9 cellular contexts compared by ENCODE assay signal in genomic region chr7:45890902-45891461, GRCh38. TPM values are rescaled to one million over a fixed set of nuclear protein-coding genes. Genes with fewer than 3 reads are reported as not detected.
DNase-seq lines count a peak whose midpoint lies in the region; ATAC-seq, FAIRE-seq and TF ChIP-seq lines count a peak whose summit lies in the region.
"Had no signal": no experiment of that assay in that cellular context is flagged by ENCODE, and none has a peak within 500 bp of the region (broad histone marks: within the 10 kb centered on the region; RNA-seq: fewer than 3 reads in every experiment).

No MANE protein-coding gene starts in this region.

- TF ChIP-seq CTCF in GM13977 (IDR thresholded peaks at IDR 0.05; ENCODE audit: extremely low read depth, insufficient read depth, missing control alignments) (peak; percentile 55), Peyer's patch (IDR thresholded peaks at IDR 0.05) (peak in 5 of 6 experiments; percentile 18 to 68 (median 63)), esophagus squamous epithelium (IDR thresholded peaks at IDR 0.05) (peak in 4 of 6 experiments; percentile 24 to 68 (median 54))

- no peaks in the 10 kb centered on the region for H3K9me3 ChIP-seq in Peyer's patch
- no peaks in the 10 kb centered on the region for H3K9me3 ChIP-seq in esophagus squamous epithelium
- no peaks in the 10 kb centered on the region for H3K9me3 ChIP-seq in small intestine (ENCODE audit: control insufficient read depth, low read depth)

- DNase-seq in AML-193 (lab: John Stamatoyannopoulos, UW) (peak; percentile 2 to 9), GM13977 (ENCODE audit: low spot score) (no peak), Peyer's patch (no peak), esophagus squamous epithelium (lab: John Stamatoyannopoulos, UW) (no peak), small intestine (peak; percentile 31)
- no peak for DNase-seq in stimulated activated CD4-positive, alpha-beta T cell treated with anti-CD3 and anti-CD28 coated beads, Interleukin-2, amount 100 ng/mL, for 48 hours
- no peak for DNase-seq in activated naive CD4-positive, alpha-beta T cell treated with anti-CD3 and anti-CD28 coated beads, Interleukin-2, amount 50 U/mL, for 16 hours

- H3K27ac ChIP-seq in Peyer's patch (no peak overlapping the region), esophagus squamous epithelium (no peak overlapping the region), small intestine (ENCODE audit: low read depth in 1 of 2, low read length in 1 of 2) (no peak overlapping the region)

- H3K36me3 ChIP-seq in Peyer's patch = no peaks in the 10 kb centered on the region
- no peaks in the 10 kb centered on the region for H3K36me3 ChIP-seq in esophagus squamous epithelium
- no peaks in the 10 kb centered on the region for H3K36me3 ChIP-seq in small intestine (ENCODE audit: control insufficient read depth in 2 of 2, insufficient read depth in 2 of 2, low read length in 2 of 2)

- intact Hi-C loops in esophagus squamous epithelium (cut with DNase I) = no loop called here

- 36 to 37% methylated on average over 6 of the region's 6 CpGs for WGBS in esophagus squamous epithelium, 2 donors
- WGBS in small intestine, 3 donors = 33 to 39% (median 37%) methylated on average over 6 of the region's 6 CpGs

- H3K4me3 ChIP-seq in Peyer's patch (no peak overlapping the region), esophagus squamous epithelium (no peak overlapping the region), small intestine (ENCODE audit: low read depth in 1 of 2, low read length in 2 of 2) (no peak overlapping the region)

- no peak for FAIRE-seq in small intestine (lab: Jason Lieb, UNC)
- FAIRE-seq: frontal cortex had no signal

- H3K27me3 ChIP-seq in Peyer's patch = peaks cover 0 to 5% of the 10 kb centered on the region in 2 donors
- H3K27me3 ChIP-seq in esophagus squamous epithelium = peaks cover 0 to 81% (median 2%) of the 10 kb centered on the region in 4 donors
- peaks cover 12 to 14% of the 10 kb centered on the region in 2 donors for H3K27me3 ChIP-seq in small intestine (ENCODE audit: control insufficient read depth in 2 of 2, insufficient read depth in 2 of 2, low read length in 2 of 2)

- ATAC-seq in HG03460 (IDR thresholded peaks at IDR 0.05; ENCODE audit: unreplicated experiment) = no peak

- H3K4me1 ChIP-seq in Peyer's patch (peaks cover 0 to 13% (median 0%) of the 10 kb centered on the region in 4 donors), esophagus squamous epithelium (peaks cover 0 to 13% (median 8%) of the 10 kb centered on the region in 3 donors), small intestine (ENCODE audit: control insufficient read depth in 2 of 2, insufficient read depth in 1 of 2, low read depth in 1 of 2, low read length in 1 of 2) (no peaks in the 10 kb centered on the region)

- in situ Hi-C loops in GM13977 (cut with MboI; ENCODE audit: low pct_unique_long_range_greater_than_20kb, low sequenced_read_pairs, unreplicated experiment) = no loop called here

- TF ChIP-seq POLR2A in Peyer's patch (IDR thresholded peaks at IDR 0.05) (no peak), esophagus squamous epithelium (IDR thresholded peaks at IDR 0.05) (no peak)

RNA-seq across cellular contexts. Expression of gene IGFBP1, which starts 2.7 kb away (rescaled TPM):
- not detected for total RNA-seq in Peyer's patch
- total RNA-seq in esophagus squamous epithelium = not detected
- polyA plus RNA-seq in small intestine = not detected
- total RNA-seq: frontal cortex had no signal

RNA-seq across cellular contexts. Expression of gene CCDC201, which starts 18.1 kb away (rescaled TPM):
- not detected for total RNA-seq in Peyer's patch
- not detected for total RNA-seq in esophagus squamous epithelium
- not detected for polyA plus RNA-seq in small intestine
- total RNA-seq: frontal cortex had no signal

RNA-seq across cellular contexts. Expression of gene IGFBP3, which starts 30.1 kb away (rescaled TPM):
- total RNA-seq in Peyer's patch (10 to 100 TPM; 14.4 to 82.2 (median 35.1) TPM), esophagus squamous epithelium (10 to 100 TPM; 11.8 to 68.4 (median 47.9) TPM)
- polyA plus RNA-seq in small intestine = 10 to 100 TPM in 1 of 3 donors, 1 to 10 TPM in 2; 1.6 to 92.1 (median 7.0) TPM

Comparison
In these comparisons a context has a peak if more than half of its experiments do, and no peak if none do; other contexts are left out.
1. DNase-seq: peak in AML-193 (2 of 2) and small intestine (single experiment); none in GM13977 (single experiment), Peyer's patch (0 of 3), esophagus squamous epithelium (single experiment), stimulated activated CD4-positive, alpha-beta T cell treated with anti-CD3 and anti-CD28 coated beads, Interleukin-2, amount 100 ng/mL, for 48 hours (0 of 2) and activated naive CD4-positive, alpha-beta T cell treated with anti-CD3 and anti-CD28 coated beads, Interleukin-2, amount 50 U/mL, for 16 hours (single experiment).
2. Peak in every context shown above with its lines, with median percentiles within 50 percentile points of each other: CTCF ChIP-seq.